Comparison of ENCODE assay signal across 9 cellular contexts in genomic region chr3:42556089-42556632, GRCh38. TPM values are rescaled to one million over a fixed set of nuclear protein-coding genes. Genes with fewer than 3 reads are reported as not detected.
DNase-seq lines count a peak whose midpoint lies in the region; ATAC-seq and TF ChIP-seq lines count a peak whose summit lies in the region.
"Had no signal": no experiment of that assay in that cellular context is flagged by ENCODE, and none has a peak within 500 bp of the region (broad histone marks: within the 10 kb centered on the region; RNA-seq: fewer than 3 reads in every experiment).

No MANE protein-coding gene starts in this region.

- no peak for TF ChIP-seq RAD21 in IMR-90 (IDR thresholded peaks at IDR 0.05; ENCODE audit: low read length)

- H3K9me3 Mint-ChIP-seq in activated naive CD4-positive, alpha-beta T cell treated with anti-CD3 and anti-CD28 coated beads for 36 hours = no peaks in the 10 kb centered on the region
- H3K9me3 Mint-ChIP-seq in stimulated activated naive CD8-positive, alpha-beta T cell treated with anti-CD3 and anti-CD28 coated beads, Interleukin-15, amount 100 ng/mL, for 72 hours = no peaks in the 10 kb centered on the region

- no peak overlapping the region for H2BK20ac ChIP-seq in IMR-90 (ENCODE audit: low read depth, low read length)

- no peak overlapping the region for H3K14ac ChIP-seq in IMR-90 (replicated peaks; ENCODE audit: low read depth, low read length)

- no peak overlapping the region for H2BK15ac ChIP-seq in IMR-90 (ENCODE audit: low read depth, low read length)

- H3K9ac ChIP-seq in IMR-90 (ENCODE audit: low read depth, low read length) = no peak overlapping the region

- TF ChIP-seq CTCF in IMR-90 (conservative IDR thresholded peaks at IDR 0.05; ENCODE audit: low read depth, low read length) = no peak
- TF ChIP-seq CTCF in BE2C (IDR thresholded peaks at IDR 0.05; ENCODE audit: low read depth, low read length) = no peak

- POLR2A ChIA-PET in IMR-90 (lab: Charles Lee; ENCODE audit: unreplicated experiment) = no interaction called here

- H3K18ac ChIP-seq in IMR-90 (ENCODE audit: low read depth, low read length) = no peak overlapping the region

- H3K27ac ChIP-seq in IMR-90 (ENCODE audit: insufficient read depth, low read length) = no peak overlapping the region

- peaks cover 24% of the 10 kb centered on the region for H3K4me1 Mint-ChIP-seq in activated naive CD4-positive, alpha-beta T cell treated with anti-CD3 and anti-CD28 coated beads for 36 hours (ENCODE audit: low read depth)
- peaks cover 25% of the 10 kb centered on the region for H3K4me1 Mint-ChIP-seq in stimulated activated naive CD8-positive, alpha-beta T cell treated with anti-CD3 and anti-CD28 coated beads, Interleukin-15, amount 100 ng/mL, for 72 hours

- H3K4me1 ChIP-seq in IMR-90 (ENCODE audit: control insufficient read depth, insufficient read depth, low read length) (no peaks in the 10 kb centered on the region), BE2C (no peaks in the 10 kb centered on the region)

- CTCF ChIA-PET in IMR-90 (lab: Yijun Ruan, JAX) = no interaction called here
- CTCF ChIA-PET in activated naive CD4-positive, alpha-beta T cell treated with anti-CD3 and anti-CD28 coated beads for 36 hours (lab: Charles Lee) = interaction anchor here (0.8 to 1.7 kb wide), 2 partner anchors 9 to 19 kb away, joined by 3 to 5 read pairs; no protein-coding TSS in a partner anchor

- H4K91ac ChIP-seq in IMR-90 (ENCODE audit: insufficient read depth, low read depth, low read length) = no peak overlapping the region

- BruUV-seq in IMR-90 (replicated peaks; lab: Mats Ljungman, UMichigan) = no TSS peak

- H3K36me3 ChIP-seq in IMR-90 (ENCODE audit: control insufficient read depth, insufficient read depth, low read length) (peaks cover 38% of the 10 kb centered on the region), BE2C (0 out of 2 replicates have a peak, but pooled peaks cover 8% of the 10 kb centered on the region)

- WGBS in IMR-90 (ENCODE audit: extremely low coverage in 2 of 2, insufficient read length in 1 of 2), 2 experiments = 17% methylated on average over 1 of the region's 3 CpGs; no CpG with 5 or more reads in 1 of the 2 experiments

- no peak overlapping the region for H3K56ac ChIP-seq in IMR-90 (ENCODE audit: extremely low read depth, insufficient read depth, low read length)

- H3K27ac Mint-ChIP-seq in activated naive CD4-positive, alpha-beta T cell treated with anti-CD3 and anti-CD28 coated beads for 36 hours = peak overlapping the region; percentile 80
- peak overlapping the region; percentile 88 to 89 for H3K27ac Mint-ChIP-seq in stimulated activated naive CD8-positive, alpha-beta T cell treated with anti-CD3 and anti-CD28 coated beads, Interleukin-15, amount 100 ng/mL, for 72 hours

- H3K23ac ChIP-seq in IMR-90 (ENCODE audit: low read depth, low read length) = no peak overlapping the region

- peaks cover 0 to 2% of the 10 kb centered on the region in 2 experiments; a peak in 1 of 4 replicates for H3K79me1 ChIP-seq in IMR-90 (ENCODE audit: low read depth in 1 of 2, low read length in 2 of 2)

- no peak overlapping the region for H4K5ac ChIP-seq in IMR-90 (ENCODE audit: low read depth, low read length)

- no peak for ATAC-seq in IMR-90 (ENCODE audit: low read depth)
- peak; percentile 99 for ATAC-seq in stimulated activated naive CD8-positive, alpha-beta T cell treated with anti-CD3 and anti-CD28 coated beads, Interleukin-15, amount 100 ng/mL, for 72 hours

- no peak overlapping the region for H2BK120ac ChIP-seq in IMR-90 (ENCODE audit: low read depth, low read length)

- H4K20me1 ChIP-seq in IMR-90 (ENCODE audit: insufficient read depth, low read length) = no peaks in the 10 kb centered on the region

- DNase-seq in activated CD4-positive, alpha-beta T cell treated with anti-CD3 and anti-CD28 coated beads for 4 hours = peak; percentile 21 to 27
- no peak for DNase-seq in activated CD4-positive, alpha-beta T cell treated with anti-CD3 and anti-CD28 coated beads, Interleukin-2, amount 50 U/mL, for 4 hours
- DNase-seq in IMR-90 = no peak
- DNase-seq in activated naive CD4-positive, alpha-beta T cell treated with anti-CD3 and anti-CD28 coated beads for 36 hours = peak; percentile 53
- peak; percentile 14 to 51 for DNase-seq in stimulated activated naive CD8-positive, alpha-beta T cell treated with anti-CD3 and anti-CD28 coated beads, Interleukin-15, amount 100 ng/mL, for 72 hours
- DNase-seq in BE2C = no peak
- no peak for DNase-seq in middle frontal gyrus (ENCODE audit: extremely low spot score, low spot score)
- no peak for DNase-seq in NCI-H2171 (lab: John Stamatoyannopoulos, UW)
- DNase-seq: NCI-H774 had no signal

- no peak overlapping the region for H3K4me3 Mint-ChIP-seq in activated naive CD4-positive, alpha-beta T cell treated with anti-CD3 and anti-CD28 coated beads for 36 hours
- peak overlapping the region in 1 of 2 donors; percentile 35 for H3K4me3 Mint-ChIP-seq in stimulated activated naive CD8-positive, alpha-beta T cell treated with anti-CD3 and anti-CD28 coated beads, Interleukin-15, amount 100 ng/mL, for 72 hours

- no peaks in the 10 kb centered on the region for H3K27me3 Mint-ChIP-seq in activated naive CD4-positive, alpha-beta T cell treated with anti-CD3 and anti-CD28 coated beads for 36 hours (ENCODE audit: low read depth)
- no peaks in the 10 kb centered on the region for H3K27me3 Mint-ChIP-seq in stimulated activated naive CD8-positive, alpha-beta T cell treated with anti-CD3 and anti-CD28 coated beads, Interleukin-15, amount 100 ng/mL, for 72 hours

- no peak overlapping the region for H2BK5ac ChIP-seq in IMR-90 (ENCODE audit: low read depth, low read length, poor library complexity, severe bottlenecking)

- no peak for TF ChIP-seq POLR2A in IMR-90 (IDR thresholded peaks at IDR 0.05; ENCODE audit: low read depth, low read length)

- H3K27me3 ChIP-seq in IMR-90 (ENCODE audit: control insufficient read depth, insufficient read depth, low read length) (no peaks in the 10 kb centered on the region), BE2C (no peaks in the 10 kb centered on the region)

- peaks cover 39% of the 10 kb centered on the region for H3K36me3 Mint-ChIP-seq in activated naive CD4-positive, alpha-beta T cell treated with anti-CD3 and anti-CD28 coated beads for 36 hours (ENCODE audit: low read depth)

- H3K4me3 ChIP-seq in IMR-90 (ENCODE audit: insufficient read depth, low read depth, low read length) = no peak overlapping the region
- H3K4me3 ChIP-seq in BE2C (ENCODE audit: low read depth, low read length) = no peak overlapping the region

- H2AFZ ChIP-seq in IMR-90 (replicated peaks; ENCODE audit: low read length, poor library complexity) = no peak overlapping the region

- peaks cover 4% of the 10 kb centered on the region; the same call in 1 of the 2 replicates for H3K9me1 ChIP-seq in IMR-90 (ENCODE audit: insufficient read depth, low read length)

- H3K9me3 ChIP-seq in IMR-90 (ENCODE audit: control insufficient read depth, insufficient read depth, low read length) (no peaks in the 10 kb centered on the region), BE2C (no peaks in the 10 kb centered on the region)

- peak overlapping the region; percentile 19 for H2AK9ac ChIP-seq in IMR-90 (replicated peaks; ENCODE audit: low read depth, low read length, poor library complexity)

- no peak overlapping the region for H2AK5ac ChIP-seq in IMR-90 (ENCODE audit: low read depth, low read length)

- H3K4me2 ChIP-seq in IMR-90 (ENCODE audit: low read depth, low read length) = no peak overlapping the region

- in situ Hi-C loops in IMR-90 (cut with MboI; ENCODE audit: low sequenced_read_pairs) = no loop called here

- intact Hi-C loops in IMR-90 (cut with micrococcal nuclease) = no loop called here
- intact Hi-C loops in activated naive CD4-positive, alpha-beta T cell treated with anti-CD3 and anti-CD28 coated beads for 36 hours (cut with micrococcal nuclease) = loop anchor here (1.0 kb wide), 3 partner anchors 25 to 82 kb away; partner anchors contain the start of genes NKTR and SEC22C

- dilution Hi-C loops in IMR-90 (cut with HindIII; ENCODE audit: low sequenced_read_pairs, unreplicated experiment) = no loop called here

- no peak overlapping the region for H4K8ac ChIP-seq in IMR-90 (ENCODE audit: low read depth in 2 of 2, low read length in 2 of 2)

- no peak overlapping the region for H3K4ac ChIP-seq in IMR-90 (ENCODE audit: low read depth, low read length)

TF ChIP-seq in IMR-90, 13 proteins besides CTCF, POLR2A, EP300 and RAD21 (continues in another document):
- TF ChIP-seq MAFK (IDR thresholded peaks at IDR 0.05; ENCODE audit: low read depth, low read length) (no peak), CEBPB (IDR thresholded peaks at IDR 0.05; ENCODE audit: low read depth, low read length) (no peak), RCOR1 (IDR thresholded peaks at IDR 0.05; ENCODE audit: insufficient replicate concordance, low read length) (no peak)

RNA-seq across cellular contexts. Expression of gene SEC22C, which starts 25.6 kb away (rescaled TPM):
- 43.9 and 46.9 TPM in 2 replicates for total RNA-seq in IMR-90 (2012; rRNA removed)
- polyA plus RNA-seq in IMR-90 (2012; rRNA removed) = 19.9 and 24.0 TPM in 2 replicates
- 11.0 and 11.6 TPM in 2 replicates for polyA plus RNA-seq in IMR-90 (2012; cell fraction: cytosol; rRNA removed)
- polyA plus RNA-seq in IMR-90 (2012; cell fraction: nucleus; rRNA removed; ENCODE audit: low replicate concordance) = 8.1 and 22.9 TPM in 2 replicates
- 10 to 100 TPM; 41.2 to 45.9 TPM for total RNA-seq in activated naive CD4-positive, alpha-beta T cell treated with anti-CD3 and anti-CD28 coated beads for 36 hours
- polyA plus RNA-seq in BE2C (2012; ENCODE audit: insufficient read depth, insufficient read length, low read depth) = 17.3 TPM

RNA-seq across cellular contexts. Expression of gene SS18L2, which starts 34.5 kb away (rescaled TPM):
- total RNA-seq in IMR-90 (2012; rRNA removed) = 19.4 and 23.6 TPM in 2 replicates
- 14.9 and 18.7 TPM in 2 replicates for polyA plus RNA-seq in IMR-90 (2012; rRNA removed)
- polyA plus RNA-seq in IMR-90 (2012; cell fraction: cytosol; rRNA removed) = 6.4 and 6.7 TPM in 2 replicates
- 1.5 and 10.1 TPM in 2 replicates for polyA plus RNA-seq in IMR-90 (2012; cell fraction: nucleus; rRNA removed; ENCODE audit: low replicate concordance)
- 10 to 100 TPM; 38.8 to 39.1 TPM for total RNA-seq in activated naive CD4-positive, alpha-beta T cell treated with anti-CD3 and anti-CD28 coated beads for 36 hours
- polyA plus RNA-seq in BE2C (2012; ENCODE audit: insufficient read depth, insufficient read length, low read depth) = 16.0 TPM

RNA-seq across cellular contexts. Expression of gene NKTR, which starts 44.3 kb away (rescaled TPM):
- 24.0 and 51.4 TPM in 2 replicates for total RNA-seq in IMR-90 (2012; rRNA removed)
- polyA plus RNA-seq in IMR-90 (2012; rRNA removed) = 20.0 and 30.7 TPM in 2 replicates
- 1.4 and 2.1 TPM in 2 replicates for polyA plus RNA-seq in IMR-90 (2012; cell fraction: cytosol; rRNA removed)
- 15.7 and 154 TPM in 2 replicates for polyA plus RNA-seq in IMR-90 (2012; cell fraction: nucleus; rRNA removed; ENCODE audit: low replicate concordance)
- 10 to 100 TPM; 62.1 to 65.9 TPM for total RNA-seq in activated naive CD4-positive, alpha-beta T cell treated with anti-CD3 and anti-CD28 coated beads for 36 hours
- 20.9 TPM for polyA plus RNA-seq in BE2C (2012; ENCODE audit: insufficient read depth, insufficient read length, low read depth)

RNA-seq across cellular contexts. Expression of gene VIPR1, which starts 53.7 kb away (rescaled TPM):
- total RNA-seq in IMR-90 (2012; rRNA removed) = not detected in 2 replicates
- not detected in 2 replicates for polyA plus RNA-seq in IMR-90 (2012; rRNA removed)
- not detected in 2 replicates for polyA plus RNA-seq in IMR-90 (2012; cell fraction: cytosol; rRNA removed)
- polyA plus RNA-seq in IMR-90 (2012; cell fraction: nucleus; rRNA removed; ENCODE audit: low replicate concordance) = not detected in 2 replicates
- 1 to 10 TPM; 6.3 to 8.4 TPM for total RNA-seq in activated naive CD4-positive, alpha-beta T cell treated with anti-CD3 and anti-CD28 coated beads for 36 hours
- not detected for polyA plus RNA-seq in BE2C (2012; ENCODE audit: insufficient read depth, insufficient read length, low read depth)

Comparison
In these comparisons a context has a peak if more than half of its experiments do, and no peak if none do; other contexts are left out.
1. DNase-seq: peak in activated CD4-positive, alpha-beta T cell treated with anti-CD3 and anti-CD28 coated beads for 4 hours (2 of 2), activated naive CD4-positive, alpha-beta T cell treated with anti-CD3 and anti-CD28 coated beads for 36 hours (single experiment) and stimulated activated naive CD8-positive, alpha-beta T cell treated with anti-CD3 and anti-CD28 coated beads, Interleukin-15, amount 100 ng/mL, for 72 hours (2 of 2); none in activated CD4-positive, alpha-beta T cell treated with anti-CD3 and anti-CD28 coated beads, Interleukin-2, amount 50 U/mL, for 4 hours (0 of 2), IMR-90 (single experiment), BE2C (single experiment), middle frontal gyrus (single experiment) and NCI-H2171 (single experiment).